In the genomic region with DNA sequence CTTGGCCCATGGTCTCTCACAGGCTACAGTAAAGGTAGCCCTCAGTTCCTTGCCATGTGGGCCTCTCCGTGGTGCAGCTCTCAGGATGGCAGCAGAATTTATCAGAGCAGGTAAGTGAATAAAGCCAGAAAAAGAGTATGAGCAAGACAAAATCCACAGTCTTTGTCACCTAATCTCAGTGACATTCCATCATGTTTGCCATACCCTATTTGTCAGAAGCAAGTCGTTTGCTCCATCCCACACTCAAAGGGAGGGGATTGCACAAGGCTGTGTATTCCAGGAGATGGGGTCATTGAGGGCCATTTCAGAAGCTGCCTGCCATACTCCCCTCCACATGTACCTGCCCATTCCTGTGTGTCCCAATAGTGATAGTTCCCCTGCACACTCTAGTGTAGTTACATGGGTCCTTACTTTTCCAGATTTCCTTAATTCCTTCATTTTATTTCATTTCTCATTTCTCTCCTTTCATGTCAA, we compare ENCODE assay signal across 25 cellular contexts. TPM values are rescaled to one million over a fixed set of nuclear protein-coding genes. Genes with fewer than 3 reads are reported as not detected.
"Had no signal": no experiment of that assay in that cellular context is flagged by ENCODE, and none has a peak within 500 bp of the region (broad histone marks: within the 10 kb centered on the region; RNA-seq: fewer than 3 reads in every experiment).

No MANE protein-coding gene starts in this region.

- ATAC-seq: activated T-cell treated with anti-CD3 and anti-CD28 coated beads, Interleukin-2, amount 50 U/mL, for 4 hours; gastroesophageal sphincter; left ventricle myocardium superior; stimulated activated memory B cell treated with anti-CD40 and anti-IgM and Interleukin-4, amounts not matched to agents 10 μg/mL and 1 μg/mL and 100 μg/mL, for 72 hours had no signal

- H3K27me3 Mint-ChIP-seq: activated naive CD8-positive, alpha-beta T cell treated with anti-CD3 and anti-CD28 coated beads, Interleukin-2, amount 10 ng/mL, durations not matched to agents 7 days and 5 days; stimulated activated memory B cell treated with anti-CD40 and anti-IgM and Interleukin-4, amounts not matched to agents 10 μg/mL and 1 μg/mL and 100 μg/mL, for 72 hours had no signal

- H3K4me3 ChIP-seq: coronary artery, gastroesophageal sphincter, sigmoid colon, smooth muscle cell, thoracic aorta had no signal

- H3K4me3 Mint-ChIP-seq: activated naive CD8-positive, alpha-beta T cell treated with anti-CD3 and anti-CD28 coated beads, Interleukin-2, amount 10 ng/mL, durations not matched to agents 7 days and 5 days; activated T-cell treated with anti-CD3 and anti-CD28 coated beads, Interleukin-2, amount 50 U/mL, for 4 hours; endodermal cell; stimulated activated memory B cell treated with anti-CD40 and anti-IgM and Interleukin-4, amounts not matched to agents 10 μg/mL and 1 μg/mL and 100 μg/mL, for 72 hours; type B pancreatic cell had no signal

- H3K36me3 ChIP-seq: gastroesophageal sphincter, sigmoid colon, thoracic aorta had no signal

- DNase-seq: activated CD4-positive, CD25-positive, alpha-beta regulatory T cell treated with anti-CD3 and anti-CD28 coated beads, Interleukin-2, amount 50 U/mL, for 72 hours; activated CD8-positive, alpha-beta memory T cell treated with anti-CD3 and anti-CD28 coated beads for 24 hours; activated CD8-positive, alpha-beta memory T cell treated with anti-CD3 and anti-CD28 coated beads, Interleukin-2, amount 50 U/mL, for 48 hours; activated naive CD4-positive, alpha-beta T cell; activated naive CD8-positive, alpha-beta T cell treated with anti-CD3 and anti-CD28 coated beads, Interleukin-2, amount 10 ng/mL, durations not matched to agents 7 days and 5 days; activated T-cell treated with anti-CD3 and anti-CD28 coated beads, Interleukin-2, amount 50 U/mL, for 4 hours; amygdala; endodermal cell; head of caudate nucleus; hypothalamus; left ventricle myocardium superior; nucleus accumbens; sigmoid colon; stimulated activated CD4-positive, alpha-beta T cell treated with anti-CD3 and anti-CD28 coated beads, Interleukin-15, amount 100 ng/mL, for 24 hours; SW 1271 had no signal

- H3K27ac ChIP-seq: coronary artery, gastroesophageal sphincter, parathyroid adenoma, sigmoid colon, thoracic aorta, VCaP had no signal

- H3K27ac Mint-ChIP-seq: activated naive CD8-positive, alpha-beta T cell treated with anti-CD3 and anti-CD28 coated beads, Interleukin-2, amount 10 ng/mL, durations not matched to agents 7 days and 5 days; activated T-helper 2 cell treated with anti-CD3 and anti-CD28 coated beads, Interferon-gamma antibody, Interleukin-2, Interleukin-4, amounts not matched to agents 10 μg/mL and 5 μg/mL and 100 μg/mL, durations not matched to agents 14 hours and 24 hours and 36 hours; endodermal cell; stimulated activated memory B cell treated with anti-CD40 and anti-IgM and Interleukin-4, amounts not matched to agents 10 μg/mL and 1 μg/mL and 100 μg/mL, for 72 hours; type B pancreatic cell had no signal

- H3K9me3 ChIP-seq: gastroesophageal sphincter, sigmoid colon, thoracic aorta had no signal

- H3K36me3 Mint-ChIP-seq: stimulated activated memory B cell treated with anti-CD40 and anti-IgM and Interleukin-4, amounts not matched to agents 10 μg/mL and 1 μg/mL and 100 μg/mL, for 72 hours; type B pancreatic cell had no signal

- H3K27me3 ChIP-seq: gastroesophageal sphincter, sigmoid colon had no signal

- H3K9me3 Mint-ChIP-seq: activated naive CD8-positive, alpha-beta T cell treated with anti-CD3 and anti-CD28 coated beads, Interleukin-2, amount 10 ng/mL, durations not matched to agents 7 days and 5 days; activated T-cell treated with anti-CD3 and anti-CD28 coated beads, Interleukin-2, amount 50 U/mL, for 4 hours; activated T-helper 2 cell treated with anti-CD3 and anti-CD28 coated beads, Interferon-gamma antibody, Interleukin-2, Interleukin-4, amounts not matched to agents 10 μg/mL and 5 μg/mL and 100 μg/mL, durations not matched to agents 14 hours and 24 hours and 36 hours; endodermal cell; stimulated activated memory B cell treated with anti-CD40 and anti-IgM and Interleukin-4, amounts not matched to agents 10 μg/mL and 1 μg/mL and 100 μg/mL, for 72 hours; type B pancreatic cell had no signal

RNA-seq across cellular contexts. Expression of a gene that starts 24.2 kb away (rescaled TPM):
- total RNA-seq: bronchial epithelial cell had no signal
